2 cellular contexts compared by ENCODE assay signal in the genomic region with DNA sequence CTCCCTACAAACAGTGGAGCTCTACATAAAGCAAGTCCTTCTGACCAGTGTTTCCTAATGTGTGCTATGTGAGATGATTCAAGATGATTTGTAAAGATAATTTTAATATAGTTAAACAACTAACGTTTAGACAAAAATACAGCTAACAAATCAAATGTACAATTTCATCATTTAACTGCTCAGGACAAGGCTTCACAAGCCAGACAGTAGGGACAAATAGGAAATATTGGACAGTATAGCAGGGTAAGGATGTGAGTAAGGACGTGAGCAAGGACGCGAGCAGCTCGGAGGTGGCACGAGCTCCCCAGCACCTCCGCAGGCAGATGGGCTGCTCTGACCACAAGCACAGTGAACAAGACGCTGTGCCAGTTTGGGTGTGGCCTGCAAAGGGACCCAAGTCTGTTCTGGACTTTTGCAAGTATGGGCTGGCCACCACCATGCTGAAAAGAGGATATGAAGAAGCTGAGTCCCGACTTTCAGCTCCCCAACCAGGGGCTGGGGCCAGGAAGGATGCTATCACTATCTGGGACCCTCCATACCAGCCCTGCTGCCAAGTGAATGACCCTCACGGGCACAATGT.
TF ChIP-seq lines count a peak whose summit lies in the region.

No MANE protein-coding gene starts in this region.

TF ChIP-seq in HepG2, 621 proteins besides CTCF, POLR2A, EP300 and RAD21 (continues in another document):
- peak; percentile 11; the same call in 1 of the 2 replicates for TF ChIP-seq POLR2G (IDR thresholded peaks at IDR 0.05; ENCODE audit: low read depth, low read length)
- no peak for TF ChIP-seq ZNF780A (CRISPR knock-in tag; IDR thresholded peaks at IDR 0.05)
- TF ChIP-seq, protein P1, sequence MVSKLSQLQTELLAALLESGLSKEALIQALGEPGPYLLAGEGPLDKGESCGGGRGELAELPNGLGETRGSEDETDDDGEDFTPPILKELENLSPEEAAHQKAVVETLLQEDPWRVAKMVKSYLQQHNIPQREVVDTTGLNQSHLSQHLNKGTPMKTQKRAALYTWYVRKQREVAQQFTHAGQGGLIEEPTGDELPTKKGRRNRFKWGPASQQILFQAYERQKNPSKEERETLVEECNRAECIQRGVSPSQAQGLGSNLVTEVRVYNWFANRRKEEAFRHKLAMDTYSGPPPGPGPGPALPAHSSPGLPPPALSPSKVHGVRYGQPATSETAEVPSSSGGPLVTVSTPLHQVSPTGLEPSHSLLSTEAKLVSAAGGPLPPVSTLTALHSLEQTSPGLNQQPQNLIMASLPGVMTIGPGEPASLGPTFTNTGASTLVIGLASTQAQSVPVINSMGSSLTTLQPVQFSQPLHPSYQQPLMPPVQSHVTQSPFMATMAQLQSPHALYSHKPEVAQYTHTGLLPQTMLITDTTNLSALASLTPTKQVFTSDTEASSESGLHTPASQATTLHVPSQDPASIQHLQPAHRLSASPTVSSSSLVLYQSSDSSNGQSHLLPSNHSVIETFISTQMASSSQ (IDR thresholded peaks at IDR 0.05; ENCODE audit: low read depth): no peak
- TF ChIP-seq, protein P1 (CRISPR knock-in tag; IDR thresholded peaks at IDR 0.05; ENCODE audit: borderline replicate concordance): no peak
- no peak for TF ChIP-seq U2AF2 (IDR thresholded peaks at IDR 0.05; ENCODE audit: low read depth, low read length)
- TF ChIP-seq MZF1 (CRISPR knock-in tag; IDR thresholded peaks at IDR 0.05; ENCODE audit: borderline replicate concordance): 0 out of 2 replicates have a peak, but pooled peaks have one; percentile 71
- TF ChIP-seq, protein P2, sequence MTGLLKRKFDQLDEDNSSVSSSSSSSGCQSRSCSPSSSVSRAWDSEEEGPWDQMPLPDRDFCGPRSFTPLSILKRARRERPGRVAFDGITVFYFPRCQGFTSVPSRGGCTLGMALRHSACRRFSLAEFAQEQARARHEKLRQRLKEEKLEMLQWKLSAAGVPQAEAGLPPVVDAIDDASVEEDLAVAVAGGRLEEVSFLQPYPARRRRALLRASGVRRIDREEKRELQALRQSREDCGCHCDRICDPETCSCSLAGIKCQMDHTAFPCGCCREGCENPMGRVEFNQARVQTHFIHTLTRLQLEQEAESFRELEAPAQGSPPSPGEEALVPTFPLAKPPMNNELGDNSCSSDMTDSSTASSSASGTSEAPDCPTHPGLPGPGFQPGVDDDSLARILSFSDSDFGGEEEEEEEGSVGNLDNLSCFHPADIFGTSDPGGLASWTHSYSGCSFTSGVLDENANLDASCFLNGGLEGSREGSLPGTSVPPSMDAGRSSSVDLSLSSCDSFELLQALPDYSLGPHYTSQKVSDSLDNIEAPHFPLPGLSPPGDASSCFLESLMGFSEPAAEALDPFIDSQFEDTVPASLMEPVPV (CRISPR knock-in tag; IDR thresholded peaks at IDR 0.05): 0 out of 2 replicates have a peak, but pooled peaks have one; percentile 32
- 0 out of 2 replicates have a peak, but pooled peaks have one; percentile 25 for TF ChIP-seq CBX5 (CRISPR knock-in tag; IDR thresholded peaks at IDR 0.05; ENCODE audit: borderline replicate concordance)
- TF ChIP-seq ZFP36L1 (CRISPR knock-in tag; IDR thresholded peaks at IDR 0.05): no peak
- 0 out of 2 replicates have a peak, but pooled peaks have one; percentile 8 for TF ChIP-seq ZNF446 (CRISPR knock-in tag; IDR thresholded peaks at IDR 0.05)
- peak; percentile 26 for TF ChIP-seq TEAD3 (CRISPR knock-in tag; optimal IDR thresholded peaks at IDR 0.05; ENCODE audit: borderline replicate concordance)
- TF ChIP-seq, protein P3, sequence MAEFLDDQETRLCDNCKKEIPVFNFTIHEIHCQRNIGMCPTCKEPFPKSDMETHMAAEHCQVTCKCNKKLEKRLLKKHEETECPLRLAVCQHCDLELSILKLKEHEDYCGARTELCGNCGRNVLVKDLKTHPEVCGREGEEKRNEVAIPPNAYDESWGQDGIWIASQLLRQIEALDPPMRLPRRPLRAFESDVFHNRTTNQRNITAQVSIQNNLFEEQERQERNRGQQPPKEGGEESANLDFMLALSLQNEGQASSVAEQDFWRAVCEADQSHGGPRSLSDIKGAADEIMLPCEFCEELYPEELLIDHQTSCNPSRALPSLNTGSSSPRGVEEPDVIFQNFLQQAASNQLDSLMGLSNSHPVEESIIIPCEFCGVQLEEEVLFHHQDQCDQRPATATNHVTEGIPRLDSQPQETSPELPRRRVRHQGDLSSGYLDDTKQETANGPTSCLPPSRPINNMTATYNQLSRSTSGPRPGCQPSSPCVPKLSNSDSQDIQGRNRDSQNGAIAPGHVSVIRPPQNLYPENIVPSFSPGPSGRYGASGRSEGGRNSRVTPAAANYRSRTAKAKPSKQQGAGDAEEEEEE (CRISPR knock-in tag; IDR thresholded peaks at IDR 0.05; ENCODE audit: borderline replicate concordance): no peak
- TF ChIP-seq BRCA1 (CRISPR knock-in tag; IDR thresholded peaks at IDR 0.05): no peak
- TF ChIP-seq, protein P4, sequence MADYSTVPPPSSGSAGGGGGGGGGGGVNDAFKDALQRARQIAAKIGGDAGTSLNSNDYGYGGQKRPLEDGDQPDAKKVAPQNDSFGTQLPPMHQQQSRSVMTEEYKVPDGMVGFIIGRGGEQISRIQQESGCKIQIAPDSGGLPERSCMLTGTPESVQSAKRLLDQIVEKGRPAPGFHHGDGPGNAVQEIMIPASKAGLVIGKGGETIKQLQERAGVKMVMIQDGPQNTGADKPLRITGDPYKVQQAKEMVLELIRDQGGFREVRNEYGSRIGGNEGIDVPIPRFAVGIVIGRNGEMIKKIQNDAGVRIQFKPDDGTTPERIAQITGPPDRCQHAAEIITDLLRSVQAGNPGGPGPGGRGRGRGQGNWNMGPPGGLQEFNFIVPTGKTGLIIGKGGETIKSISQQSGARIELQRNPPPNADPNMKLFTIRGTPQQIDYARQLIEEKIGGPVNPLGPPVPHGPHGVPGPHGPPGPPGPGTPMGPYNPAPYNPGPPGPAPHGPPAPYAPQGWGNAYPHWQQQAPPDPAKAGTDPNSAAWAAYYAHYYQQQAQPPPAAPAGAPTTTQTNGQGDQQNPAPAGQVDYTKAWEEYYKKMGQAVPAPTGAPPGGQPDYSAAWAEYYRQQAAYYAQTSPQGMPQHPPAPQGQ (CRISPR knock-in tag; IDR thresholded peaks at IDR 0.05; ENCODE audit: borderline replicate concordance): no peak
- TF ChIP-seq PHB2 (IDR thresholded peaks at IDR 0.05; ENCODE audit: partially characterized antibody): no peak
- TF ChIP-seq DNMT1 (CRISPR knock-in tag; IDR thresholded peaks at IDR 0.05): 0 out of 2 replicates have a peak, but pooled peaks have one; percentile 49
- peak; percentile 61; the same call in 1 of the 2 replicates for TF ChIP-seq NPAS2 (CRISPR knock-in tag; IDR thresholded peaks at IDR 0.05; ENCODE audit: borderline replicate concordance)

TF ChIP-seq in SK-N-SH, 30 proteins besides CTCF, POLR2A, EP300 and RAD21:
- TF ChIP-seq, protein P5, sequence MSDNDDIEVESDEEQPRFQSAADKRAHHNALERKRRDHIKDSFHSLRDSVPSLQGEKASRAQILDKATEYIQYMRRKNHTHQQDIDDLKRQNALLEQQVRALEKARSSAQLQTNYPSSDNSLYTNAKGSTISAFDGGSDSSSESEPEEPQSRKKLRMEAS (IDR thresholded peaks at IDR 0.05; ENCODE audit: low read depth): no peak
- no peak for TF ChIP-seq SIN3A (IDR thresholded peaks at IDR 0.05; ENCODE audit: borderline replicate concordance, low read depth, low read length)
- TF ChIP-seq, protein P6, sequence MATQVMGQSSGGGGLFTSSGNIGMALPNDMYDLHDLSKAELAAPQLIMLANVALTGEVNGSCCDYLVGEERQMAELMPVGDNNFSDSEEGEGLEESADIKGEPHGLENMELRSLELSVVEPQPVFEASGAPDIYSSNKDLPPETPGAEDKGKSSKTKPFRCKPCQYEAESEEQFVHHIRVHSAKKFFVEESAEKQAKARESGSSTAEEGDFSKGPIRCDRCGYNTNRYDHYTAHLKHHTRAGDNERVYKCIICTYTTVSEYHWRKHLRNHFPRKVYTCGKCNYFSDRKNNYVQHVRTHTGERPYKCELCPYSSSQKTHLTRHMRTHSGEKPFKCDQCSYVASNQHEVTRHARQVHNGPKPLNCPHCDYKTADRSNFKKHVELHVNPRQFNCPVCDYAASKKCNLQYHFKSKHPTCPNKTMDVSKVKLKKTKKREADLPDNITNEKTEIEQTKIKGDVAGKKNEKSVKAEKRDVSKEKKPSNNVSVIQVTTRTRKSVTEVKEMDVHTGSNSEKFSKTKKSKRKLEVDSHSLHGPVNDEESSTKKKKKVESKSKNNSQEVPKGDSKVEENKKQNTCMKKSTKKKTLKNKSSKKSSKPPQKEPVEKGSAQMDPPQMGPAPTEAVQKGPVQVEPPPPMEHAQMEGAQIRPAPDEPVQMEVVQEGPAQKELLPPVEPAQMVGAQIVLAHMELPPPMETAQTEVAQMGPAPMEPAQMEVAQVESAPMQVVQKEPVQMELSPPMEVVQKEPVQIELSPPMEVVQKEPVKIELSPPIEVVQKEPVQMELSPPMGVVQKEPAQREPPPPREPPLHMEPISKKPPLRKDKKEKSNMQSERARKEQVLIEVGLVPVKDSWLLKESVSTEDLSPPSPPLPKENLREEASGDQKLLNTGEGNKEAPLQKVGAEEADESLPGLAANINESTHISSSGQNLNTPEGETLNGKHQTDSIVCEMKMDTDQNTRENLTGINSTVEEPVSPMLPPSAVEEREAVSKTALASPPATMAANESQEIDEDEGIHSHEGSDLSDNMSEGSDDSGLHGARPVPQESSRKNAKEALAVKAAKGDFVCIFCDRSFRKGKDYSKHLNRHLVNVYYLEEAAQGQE (IDR thresholded peaks at IDR 0.05; ENCODE audit: low read depth, low read length): no peak
TF ChIP-seq in SK-N-SH: peak in this region for 0.
